ENCODE assay signal across 1 cellular context in the genomic region with DNA sequence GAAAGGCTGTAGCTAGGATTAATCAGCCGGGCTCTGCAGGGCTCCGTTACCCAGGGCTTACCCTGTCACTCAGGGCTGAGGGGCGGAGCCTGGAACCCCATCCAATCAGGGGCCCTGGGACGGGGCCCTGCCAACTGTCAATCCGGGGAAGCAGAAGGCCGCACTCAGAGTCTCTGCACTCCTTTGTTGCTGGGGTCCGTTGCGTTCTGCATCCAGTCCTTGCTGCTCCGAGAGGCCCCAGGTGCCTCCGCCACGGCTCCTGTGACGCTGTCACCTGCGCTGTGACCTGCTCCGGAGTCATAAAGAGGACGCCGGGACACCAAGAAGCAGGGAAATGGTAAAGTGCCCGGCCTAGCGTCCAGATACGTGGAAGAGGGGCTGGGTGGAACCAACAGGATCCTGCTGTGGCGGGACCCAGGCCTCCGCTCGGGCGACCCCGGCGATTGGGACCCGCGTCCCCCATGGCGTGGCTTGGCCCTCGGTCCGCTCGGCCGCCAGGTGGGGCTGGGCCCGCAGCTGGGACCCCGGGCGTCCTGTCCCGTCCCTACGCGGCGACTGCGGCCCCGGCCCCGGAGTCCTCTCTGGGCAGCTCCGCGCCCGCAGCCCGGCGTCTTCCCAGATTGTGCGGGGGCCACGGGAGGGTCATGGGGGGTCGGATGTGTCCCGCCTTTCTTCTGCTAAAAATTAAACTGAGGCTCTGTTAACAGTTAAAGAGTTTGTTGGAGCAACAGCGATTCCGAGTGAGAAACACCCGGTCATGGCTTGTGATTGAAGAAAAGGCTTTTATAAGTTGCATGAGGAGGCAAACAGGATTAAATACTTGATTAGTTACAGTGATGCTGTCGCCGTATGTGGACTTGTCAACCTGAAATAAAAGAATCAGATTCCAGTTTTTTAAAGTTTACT.
TF ChIP-seq lines count a peak whose summit lies in the region.

A gene (plus strand): TSS at position 133 of the 906 bp plus-strand sequence. CDS start 7,431 bp downstream, outside the sequence.

TF ChIP-seq in HepG2, 621 proteins besides CTCF, POLR2A, EP300 and RAD21 (continued from another document and continues in another):
- TF ChIP-seq, protein P1, sequence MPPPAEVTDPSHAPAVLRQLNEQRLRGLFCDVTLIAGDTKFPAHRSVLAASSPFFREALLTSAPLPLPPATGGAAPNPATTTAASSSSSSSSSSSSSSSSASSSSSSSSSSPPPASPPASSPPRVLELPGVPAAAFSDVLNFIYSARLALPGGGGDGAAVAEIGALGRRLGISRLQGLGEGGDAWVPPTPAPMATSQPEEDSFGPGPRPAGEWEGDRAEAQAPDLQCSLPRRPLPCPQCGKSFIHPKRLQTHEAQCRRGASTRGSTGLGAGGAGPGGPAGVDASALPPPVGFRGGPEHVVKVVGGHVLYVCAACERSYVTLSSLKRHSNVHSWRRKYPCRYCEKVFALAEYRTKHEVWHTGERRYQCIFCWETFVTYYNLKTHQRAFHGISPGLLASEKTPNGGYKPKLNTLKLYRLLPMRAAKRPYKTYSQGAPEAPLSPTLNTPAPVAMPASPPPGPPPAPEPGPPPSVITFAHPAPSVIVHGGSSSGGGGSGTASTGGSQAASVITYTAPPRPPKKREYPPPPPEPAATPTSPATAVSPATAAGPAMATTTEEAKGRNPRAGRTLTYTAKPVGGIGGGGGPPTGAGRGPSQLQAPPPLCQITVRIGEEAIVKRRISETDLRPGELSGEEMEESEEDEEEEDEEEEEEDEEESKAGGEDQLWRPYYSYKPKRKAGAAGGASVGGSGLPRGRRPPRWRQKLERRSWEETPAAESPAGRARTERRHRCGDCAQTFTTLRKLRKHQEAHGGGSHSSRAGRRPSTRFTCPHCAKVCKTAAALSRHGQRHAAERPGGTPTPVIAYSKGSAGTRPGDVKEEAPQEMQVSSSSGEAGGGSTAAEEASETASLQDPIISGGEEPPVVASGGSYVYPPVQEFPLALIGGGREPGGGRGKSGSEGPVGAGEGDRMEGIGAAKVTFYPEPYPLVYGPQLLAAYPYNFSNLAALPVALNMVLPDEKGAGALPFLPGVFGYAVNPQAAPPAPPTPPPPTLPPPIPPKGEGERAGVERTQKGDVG (CRISPR knock-in tag; IDR thresholded peaks at IDR 0.05; ENCODE audit: borderline replicate concordance) = no peak
- no peak for TF ChIP-seq ZNF530 (CRISPR knock-in tag; IDR thresholded peaks at IDR 0.05; ENCODE audit: low read depth)
- TF ChIP-seq YY1 (IDR thresholded peaks at IDR 0.05; ENCODE audit: insufficient read depth, insufficient replicate concordance, low read depth, low read length) = peak; percentile 32
- TF ChIP-seq MYNN (CRISPR knock-in tag; IDR thresholded peaks at IDR 0.05; ENCODE audit: low read depth) = no peak
- TF ChIP-seq ZEB1 (IDR thresholded peaks at IDR 0.05; ENCODE audit: insufficient replicate concordance, low read depth) = no peak
- TF ChIP-seq, protein P2, sequence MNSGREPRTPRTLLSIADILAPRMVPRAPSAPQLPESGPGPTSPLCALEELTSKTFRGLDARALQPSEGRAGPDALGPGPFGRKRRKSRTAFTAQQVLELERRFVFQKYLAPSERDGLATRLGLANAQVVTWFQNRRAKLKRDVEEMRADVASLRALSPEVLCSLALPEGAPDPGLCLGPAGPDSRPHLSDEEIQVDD (CRISPR knock-in tag; IDR thresholded peaks at IDR 0.05; ENCODE audit: borderline replicate concordance) = no peak
- TF ChIP-seq MLLT10 (CRISPR knock-in tag; IDR thresholded peaks at IDR 0.05) = no peak
- no peak for TF ChIP-seq ZNF644 (CRISPR knock-in tag; IDR thresholded peaks at IDR 0.05; ENCODE audit: low read depth)
- TF ChIP-seq ZNF510 (CRISPR knock-in tag; IDR thresholded peaks at IDR 0.05; ENCODE audit: low read depth) = peak; percentile 78; the same call in 1 of the 2 replicates
- TF ChIP-seq ZNF83 (CRISPR knock-in tag; IDR thresholded peaks at IDR 0.05; ENCODE audit: borderline replicate concordance) = peak; percentile 84; the same call in 1 of the 2 replicates
- peak; percentile 71; the same call in 1 of the 2 replicates for TF ChIP-seq ZNF777 (CRISPR knock-in tag; IDR thresholded peaks at IDR 0.05)
- peak; percentile 93 for TF ChIP-seq ZFX (CRISPR knock-in tag; IDR thresholded peaks at IDR 0.05; ENCODE audit: low read depth)
- TF ChIP-seq CREB1 (IDR thresholded peaks at IDR 0.05) = no peak; the same call in 1 of the 2 replicates
- 0 out of 2 replicates have a peak, but pooled peaks have one; percentile 16 for TF ChIP-seq CREB1 (CRISPR knock-in tag; IDR thresholded peaks at IDR 0.05)
- 0 out of 2 replicates have a peak, but pooled peaks have one; percentile 56 for TF ChIP-seq ZFAT (CRISPR knock-in tag; conservative IDR thresholded peaks at IDR 0.05)
- no peak for TF ChIP-seq TEAD2 (CRISPR knock-in tag; IDR thresholded peaks at IDR 0.05)
- TF ChIP-seq POGZ (CRISPR knock-in tag; IDR thresholded peaks at IDR 0.05) = no peak
- TF ChIP-seq, protein P3, sequence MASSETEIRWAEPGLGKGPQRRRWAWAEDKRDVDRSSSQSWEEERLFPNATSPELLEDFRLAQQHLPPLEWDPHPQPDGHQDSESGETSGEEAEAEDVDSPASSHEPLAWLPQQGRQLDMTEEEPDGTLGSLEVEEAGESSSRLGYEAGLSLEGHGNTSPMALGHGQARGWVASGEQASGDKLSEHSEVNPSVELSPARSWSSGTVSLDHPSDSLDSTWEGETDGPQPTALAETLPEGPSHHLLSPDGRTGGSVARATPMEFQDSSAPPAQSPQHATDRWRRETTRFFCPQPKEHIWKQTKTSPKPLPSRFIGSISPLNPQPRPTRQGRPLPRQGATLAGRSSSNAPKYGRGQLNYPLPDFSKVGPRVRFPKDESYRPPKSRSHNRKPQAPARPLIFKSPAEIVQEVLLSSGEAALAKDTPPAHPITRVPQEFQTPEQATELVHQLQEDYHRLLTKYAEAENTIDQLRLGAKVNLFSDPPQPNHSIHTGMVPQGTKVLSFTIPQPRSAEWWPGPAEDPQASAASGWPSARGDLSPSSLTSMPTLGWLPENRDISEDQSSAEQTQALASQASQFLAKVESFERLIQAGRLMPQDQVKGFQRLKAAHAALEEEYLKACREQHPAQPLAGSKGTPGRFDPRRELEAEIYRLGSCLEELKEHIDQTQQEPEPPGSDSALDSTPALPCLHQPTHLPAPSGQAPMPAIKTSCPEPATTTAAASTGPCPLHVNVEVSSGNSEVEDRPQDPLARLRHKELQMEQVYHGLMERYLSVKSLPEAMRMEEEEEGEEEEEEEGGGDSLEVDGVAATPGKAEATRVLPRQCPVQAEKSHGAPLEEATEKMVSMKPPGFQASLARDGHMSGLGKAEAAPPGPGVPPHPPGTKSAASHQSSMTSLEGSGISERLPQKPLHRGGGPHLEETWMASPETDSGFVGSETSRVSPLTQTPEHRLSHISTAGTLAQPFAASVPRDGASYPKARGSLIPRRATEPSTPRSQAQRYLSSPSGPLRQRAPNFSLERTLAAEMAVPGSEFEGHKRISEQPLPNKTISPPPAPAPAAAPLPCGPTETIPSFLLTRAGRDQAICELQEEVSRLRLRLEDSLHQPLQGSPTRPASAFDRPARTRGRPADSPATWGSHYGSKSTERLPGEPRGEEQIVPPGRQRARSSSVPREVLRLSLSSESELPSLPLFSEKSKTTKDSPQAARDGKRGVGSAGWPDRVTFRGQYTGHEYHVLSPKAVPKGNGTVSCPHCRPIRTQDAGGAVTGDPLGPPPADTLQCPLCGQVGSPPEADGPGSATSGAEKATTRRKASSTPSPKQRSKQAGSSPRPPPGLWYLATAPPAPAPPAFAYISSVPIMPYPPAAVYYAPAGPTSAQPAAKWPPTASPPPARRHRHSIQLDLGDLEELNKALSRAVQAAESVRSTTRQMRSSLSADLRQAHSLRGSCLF (CRISPR knock-in tag; IDR thresholded peaks at IDR 0.05; ENCODE audit: borderline replicate concordance) = no peak
- no peak for TF ChIP-seq AGO2 (optimal IDR thresholded peaks at IDR 0.05; ENCODE audit: low read depth, low read length)
- no peak for TF ChIP-seq REL (CRISPR knock-in tag; conservative IDR thresholded peaks at IDR 0.05)
- TF ChIP-seq ZNF260 (CRISPR knock-in tag; IDR thresholded peaks at IDR 0.05; ENCODE audit: borderline replicate concordance, low read depth) = no peak
- TF ChIP-seq ZNF124 (CRISPR knock-in tag; IDR thresholded peaks at IDR 0.05) = no peak
- no peak for TF ChIP-seq SCMH1 (CRISPR knock-in tag; IDR thresholded peaks at IDR 0.05; ENCODE audit: borderline replicate concordance)
- TF ChIP-seq, protein P4, sequence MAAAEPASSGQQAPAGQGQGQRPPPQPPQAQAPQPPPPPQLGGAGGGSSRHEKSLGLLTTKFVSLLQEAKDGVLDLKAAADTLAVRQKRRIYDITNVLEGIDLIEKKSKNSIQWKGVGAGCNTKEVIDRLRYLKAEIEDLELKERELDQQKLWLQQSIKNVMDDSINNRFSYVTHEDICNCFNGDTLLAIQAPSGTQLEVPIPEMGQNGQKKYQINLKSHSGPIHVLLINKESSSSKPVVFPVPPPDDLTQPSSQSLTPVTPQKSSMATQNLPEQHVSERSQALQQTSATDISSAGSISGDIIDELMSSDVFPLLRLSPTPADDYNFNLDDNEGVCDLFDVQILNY (CRISPR knock-in tag; conservative IDR thresholded peaks at IDR 0.05) = no peak
- TF ChIP-seq, protein P5, sequence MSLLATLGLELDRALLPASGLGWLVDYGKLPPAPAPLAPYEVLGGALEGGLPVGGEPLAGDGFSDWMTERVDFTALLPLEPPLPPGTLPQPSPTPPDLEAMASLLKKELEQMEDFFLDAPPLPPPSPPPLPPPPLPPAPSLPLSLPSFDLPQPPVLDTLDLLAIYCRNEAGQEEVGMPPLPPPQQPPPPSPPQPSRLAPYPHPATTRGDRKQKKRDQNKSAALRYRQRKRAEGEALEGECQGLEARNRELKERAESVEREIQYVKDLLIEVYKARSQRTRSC (CRISPR knock-in tag; IDR thresholded peaks at IDR 0.05; ENCODE audit: low read depth) = no peak
- TF ChIP-seq ZNF30 (CRISPR knock-in tag; IDR thresholded peaks at IDR 0.05) = no peak
- no peak for TF ChIP-seq ZNF781 (CRISPR knock-in tag; IDR thresholded peaks at IDR 0.05; ENCODE audit: borderline replicate concordance, not compliant biosample characterization)
- no peak for TF ChIP-seq FOXK1 (CRISPR knock-in tag; IDR thresholded peaks at IDR 0.05; ENCODE audit: borderline replicate concordance, low read depth)
- TF ChIP-seq GTF2F1 (IDR thresholded peaks at IDR 0.05; ENCODE audit: low read length) = no peak
- TF ChIP-seq, protein P6, sequence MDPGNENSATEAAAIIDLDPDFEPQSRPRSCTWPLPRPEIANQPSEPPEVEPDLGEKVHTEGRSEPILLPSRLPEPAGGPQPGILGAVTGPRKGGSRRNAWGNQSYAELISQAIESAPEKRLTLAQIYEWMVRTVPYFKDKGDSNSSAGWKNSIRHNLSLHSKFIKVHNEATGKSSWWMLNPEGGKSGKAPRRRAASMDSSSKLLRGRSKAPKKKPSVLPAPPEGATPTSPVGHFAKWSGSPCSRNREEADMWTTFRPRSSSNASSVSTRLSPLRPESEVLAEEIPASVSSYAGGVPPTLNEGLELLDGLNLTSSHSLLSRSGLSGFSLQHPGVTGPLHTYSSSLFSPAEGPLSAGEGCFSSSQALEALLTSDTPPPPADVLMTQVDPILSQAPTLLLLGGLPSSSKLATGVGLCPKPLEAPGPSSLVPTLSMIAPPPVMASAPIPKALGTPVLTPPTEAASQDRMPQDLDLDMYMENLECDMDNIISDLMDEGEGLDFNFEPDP (CRISPR knock-in tag; conservative IDR thresholded peaks at IDR 0.05) = 0 out of 2 replicates have a peak, but pooled peaks have one; percentile 59
- TF ChIP-seq ZNF572 (CRISPR knock-in tag; IDR thresholded peaks at IDR 0.05) = no peak
- TF ChIP-seq DPF2 (CRISPR knock-in tag; IDR thresholded peaks at IDR 0.05; ENCODE audit: borderline replicate concordance, low read depth) = no peak
- TF ChIP-seq, protein P7, sequence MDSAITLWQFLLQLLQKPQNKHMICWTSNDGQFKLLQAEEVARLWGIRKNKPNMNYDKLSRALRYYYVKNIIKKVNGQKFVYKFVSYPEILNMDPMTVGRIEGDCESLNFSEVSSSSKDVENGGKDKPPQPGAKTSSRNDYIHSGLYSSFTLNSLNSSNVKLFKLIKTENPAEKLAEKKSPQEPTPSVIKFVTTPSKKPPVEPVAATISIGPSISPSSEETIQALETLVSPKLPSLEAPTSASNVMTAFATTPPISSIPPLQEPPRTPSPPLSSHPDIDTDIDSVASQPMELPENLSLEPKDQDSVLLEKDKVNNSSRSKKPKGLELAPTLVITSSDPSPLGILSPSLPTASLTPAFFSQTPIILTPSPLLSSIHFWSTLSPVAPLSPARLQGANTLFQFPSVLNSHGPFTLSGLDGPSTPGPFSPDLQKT (CRISPR knock-in tag; IDR thresholded peaks at IDR 0.05; ENCODE audit: borderline replicate concordance) = no peak
- TF ChIP-seq, protein P8, sequence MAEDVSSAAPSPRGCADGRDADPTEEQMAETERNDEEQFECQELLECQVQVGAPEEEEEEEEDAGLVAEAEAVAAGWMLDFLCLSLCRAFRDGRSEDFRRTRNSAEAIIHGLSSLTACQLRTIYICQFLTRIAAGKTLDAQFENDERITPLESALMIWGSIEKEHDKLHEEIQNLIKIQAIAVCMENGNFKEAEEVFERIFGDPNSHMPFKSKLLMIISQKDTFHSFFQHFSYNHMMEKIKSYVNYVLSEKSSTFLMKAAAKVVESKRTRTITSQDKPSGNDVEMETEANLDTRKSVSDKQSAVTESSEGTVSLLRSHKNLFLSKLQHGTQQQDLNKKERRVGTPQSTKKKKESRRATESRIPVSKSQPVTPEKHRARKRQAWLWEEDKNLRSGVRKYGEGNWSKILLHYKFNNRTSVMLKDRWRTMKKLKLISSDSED (CRISPR knock-in tag; IDR thresholded peaks at IDR 0.05) = no peak
- TF ChIP-seq SP2 (CRISPR knock-in tag; IDR thresholded peaks at IDR 0.05) = no peak
